In the genomic region with DNA sequence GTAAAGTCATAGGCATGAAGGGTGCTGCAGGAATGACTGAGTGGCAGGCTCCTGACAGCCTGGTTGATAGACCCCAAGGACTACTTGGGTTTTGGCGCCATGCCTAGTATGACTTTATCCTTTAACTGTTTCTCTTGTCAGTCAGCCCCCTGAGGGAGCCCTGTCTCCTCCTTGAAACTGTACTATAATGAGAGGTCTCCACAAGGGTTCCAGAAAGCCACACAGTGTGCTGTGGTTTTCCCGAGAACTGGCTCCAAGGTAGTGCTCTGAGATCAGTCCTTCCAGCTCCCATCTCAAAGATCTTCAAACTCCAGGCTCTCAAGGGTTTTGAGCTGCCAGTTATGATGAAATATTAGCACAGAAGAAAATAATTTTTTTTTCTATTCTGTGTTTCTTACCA, we compare ENCODE assay signal across 27 cellular contexts. TPM values are rescaled to one million over a fixed set of nuclear protein-coding genes. Genes with fewer than 3 reads are reported as not detected.
DNase-seq lines count a peak whose midpoint lies in the region; ATAC-seq, FAIRE-seq and TF ChIP-seq lines count a peak whose summit lies in the region.
"Had no signal": no experiment of that assay in that cellular context is flagged by ENCODE, and none has a peak within 500 bp of the region (broad histone marks: within the 10 kb centered on the region; RNA-seq: fewer than 3 reads in every experiment).

No MANE protein-coding gene starts in this region.

- DNase-seq in Right ventricle myocardium inferior (ENCODE audit: missing footprints) (no peak), cardiac septum (ENCODE audit: low spot score) (no peak), RPMI7951 (ENCODE audit: low read depth) (peak; percentile 33), fibroblast of mammary gland (ENCODE audit: low read depth) (peak; percentile 35), D721Med (ENCODE audit: insufficient read length, low spot score) (no peak), LoVo (ENCODE audit: low spot score) (no peak)
- DNase-seq in stimulated activated effector memory CD8-positive, alpha-beta T cell treated with anti-CD3 and anti-CD28 coated beads, Interleukin-12 subunit alpha, Interleukin-12 subunit beta, amount 100 ng/mL, for 72 hours (ENCODE audit: low spot score in 2 of 2) = no peak
- no peak for DNase-seq in T-helper 2 cell treated with Interferon-gamma antibody and Interleukin-4, amounts not matched to agents 5 μg/mL and 100 μg/mL, for 36 hours (ENCODE audit: low spot score)
- DNase-seq: activated CD4-positive, alpha-beta T cell treated with anti-CD3 and anti-CD28 coated beads for 48 hours; activated naive CD4-positive, alpha-beta T cell; activated T-cell treated with anti-CD3 and anti-CD28 coated beads, Interleukin-2, amount 50 U/mL, for 4 hours; amniotic stem cell; central memory CD4-positive, alpha-beta T cell; DMS79; H7; heart left ventricle; kidney glomerular epithelial cell; NCI-H1048; NCI-H187 treated with DMSO at 0.1 percent for 48 hours; NCI-H446 treated with DMSO at 0.1 percent for 48 hours; T-helper 17 cell had no signal

- H3K4me1 Mint-ChIP-seq in stimulated activated effector memory CD8-positive, alpha-beta T cell treated with anti-CD3 and anti-CD28 coated beads, Interleukin-12 subunit alpha, Interleukin-12 subunit beta, amount 100 ng/mL, for 72 hours = no peaks in the 10 kb centered on the region
- peaks cover 23% of the 10 kb centered on the region for H3K4me1 Mint-ChIP-seq in T-helper 2 cell treated with Interferon-gamma antibody and Interleukin-4, amounts not matched to agents 5 μg/mL and 100 μg/mL, for 36 hours (ENCODE audit: low read depth)

- no peak overlapping the region for H3K4me3 ChIP-seq in fibroblast of mammary gland (ENCODE audit: control insufficient read depth, low read depth, low read length)
- H3K4me3 ChIP-seq: BLaER1, heart left ventricle, SJSA1, smooth muscle cell had no signal

- no peak overlapping the region for H3K4me3 Mint-ChIP-seq in stimulated activated effector memory CD8-positive, alpha-beta T cell treated with anti-CD3 and anti-CD28 coated beads, Interleukin-12 subunit alpha, Interleukin-12 subunit beta, amount 100 ng/mL, for 72 hours
- no peak overlapping the region for H3K4me3 Mint-ChIP-seq in T-helper 2 cell treated with Interferon-gamma antibody and Interleukin-4, amounts not matched to agents 5 μg/mL and 100 μg/mL, for 36 hours
- H3K4me3 Mint-ChIP-seq: activated T-cell treated with anti-CD3 and anti-CD28 coated beads, Interleukin-2, amount 50 U/mL, for 4 hours; T-helper 17 cell had no signal

- no peak for FAIRE-seq in D721Med (lab: Jason Lieb, UNC)
- FAIRE-seq: GM12891, HTR-8/SVneo had no signal

- H3K9me3 Mint-ChIP-seq in stimulated activated effector memory CD8-positive, alpha-beta T cell treated with anti-CD3 and anti-CD28 coated beads, Interleukin-12 subunit alpha, Interleukin-12 subunit beta, amount 100 ng/mL, for 72 hours = no peaks in the 10 kb centered on the region
- H3K9me3 Mint-ChIP-seq in T-helper 2 cell treated with Interferon-gamma antibody and Interleukin-4, amounts not matched to agents 5 μg/mL and 100 μg/mL, for 36 hours = peaks cover 9% of the 10 kb centered on the region
- H3K9me3 Mint-ChIP-seq: activated T-cell treated with anti-CD3 and anti-CD28 coated beads, Interleukin-2, amount 50 U/mL, for 4 hours had no signal

- ATAC-seq in Right ventricle myocardium inferior = peak; percentile 46
- ATAC-seq in stimulated activated effector memory CD8-positive, alpha-beta T cell treated with anti-CD3 and anti-CD28 coated beads, Interleukin-12 subunit alpha, Interleukin-12 subunit beta, amount 100 ng/mL, for 72 hours = no peak
- ATAC-seq: activated T-cell treated with anti-CD3 and anti-CD28 coated beads, Interleukin-2, amount 50 U/mL, for 4 hours; Panc1; T-helper 17 cell had no signal

- intact Hi-C loops in Right ventricle myocardium inferior (cut with DNase I) = no loop called here
- intact Hi-C loops in cardiac septum (cut with DNase I) = no loop called here

- no peaks in the 10 kb centered on the region for H3K36me3 Mint-ChIP-seq in stimulated activated effector memory CD8-positive, alpha-beta T cell treated with anti-CD3 and anti-CD28 coated beads, Interleukin-12 subunit alpha, Interleukin-12 subunit beta, amount 100 ng/mL, for 72 hours
- peaks cover 3% of the 10 kb centered on the region for H3K36me3 Mint-ChIP-seq in T-helper 2 cell treated with Interferon-gamma antibody and Interleukin-4, amounts not matched to agents 5 μg/mL and 100 μg/mL, for 36 hours (ENCODE audit: low read depth)

- TF ChIP-seq CTCF in fibroblast of mammary gland (conservative IDR thresholded peaks at IDR 0.05; ENCODE audit: control insufficient read depth, insufficient read depth, low read depth, low read length) = no peak
- TF ChIP-seq CTCF in D721Med (IDR thresholded peaks at IDR 0.05; ENCODE audit: insufficient read depth, missing control alignments) = no peak

- H3K27ac Mint-ChIP-seq in stimulated activated effector memory CD8-positive, alpha-beta T cell treated with anti-CD3 and anti-CD28 coated beads, Interleukin-12 subunit alpha, Interleukin-12 subunit beta, amount 100 ng/mL, for 72 hours = peak overlapping the region; percentile 13
- H3K27ac Mint-ChIP-seq in T-helper 2 cell treated with Interferon-gamma antibody and Interleukin-4, amounts not matched to agents 5 μg/mL and 100 μg/mL, for 36 hours = no peak overlapping the region
- H3K27ac Mint-ChIP-seq: T-helper 17 cell had no signal

- peaks cover 21% of the 10 kb centered on the region for H3K27me3 Mint-ChIP-seq in T-helper 2 cell treated with Interferon-gamma antibody and Interleukin-4, amounts not matched to agents 5 μg/mL and 100 μg/mL, for 36 hours (ENCODE audit: low read depth)

RNA-seq across cellular contexts. Expression of gene TNC, which starts 26.7 kb away (rescaled TPM):
- 0.57 TPM for total RNA-seq in Right ventricle myocardium inferior
- 26.4 TPM for total RNA-seq in cardiac septum
- 167 and 188 TPM in 2 replicates for total RNA-seq in RPMI7951 (2014; rRNA removed; shearing (Covaris generic))
- total RNA-seq: T-helper 17 cell had no signal

Comparison
In these comparisons a context has a peak if more than half of its experiments do, and no peak if none do; other contexts are left out.
1. RNA of gene TNC, which starts 26.7 kb away (total RNA-seq): 167 to 188 TPM in RPMI7951 and 26.4 TPM in cardiac septum (single experiment); 0.57 TPM in Right ventricle myocardium inferior (single experiment); every median in the first group is over 10 times any median in the second.
2. DNase-seq: peak in RPMI7951 (single experiment) and fibroblast of mammary gland (single experiment); none in Right ventricle myocardium inferior (single experiment), cardiac septum (single experiment), stimulated activated effector memory CD8-positive, alpha-beta T cell treated with anti-CD3 and anti-CD28 coated beads, Interleukin-12 subunit alpha, Interleukin-12 subunit beta, amount 100 ng/mL, for 72 hours (0 of 2), T-helper 2 cell treated with Interferon-gamma antibody and Interleukin-4, amounts not matched to agents 5 μg/mL and 100 μg/mL, for 36 hours (single experiment), D721Med (single experiment) and LoVo (single experiment).